ENCODE assay signal across 10 cellular contexts in the genomic region with DNA sequence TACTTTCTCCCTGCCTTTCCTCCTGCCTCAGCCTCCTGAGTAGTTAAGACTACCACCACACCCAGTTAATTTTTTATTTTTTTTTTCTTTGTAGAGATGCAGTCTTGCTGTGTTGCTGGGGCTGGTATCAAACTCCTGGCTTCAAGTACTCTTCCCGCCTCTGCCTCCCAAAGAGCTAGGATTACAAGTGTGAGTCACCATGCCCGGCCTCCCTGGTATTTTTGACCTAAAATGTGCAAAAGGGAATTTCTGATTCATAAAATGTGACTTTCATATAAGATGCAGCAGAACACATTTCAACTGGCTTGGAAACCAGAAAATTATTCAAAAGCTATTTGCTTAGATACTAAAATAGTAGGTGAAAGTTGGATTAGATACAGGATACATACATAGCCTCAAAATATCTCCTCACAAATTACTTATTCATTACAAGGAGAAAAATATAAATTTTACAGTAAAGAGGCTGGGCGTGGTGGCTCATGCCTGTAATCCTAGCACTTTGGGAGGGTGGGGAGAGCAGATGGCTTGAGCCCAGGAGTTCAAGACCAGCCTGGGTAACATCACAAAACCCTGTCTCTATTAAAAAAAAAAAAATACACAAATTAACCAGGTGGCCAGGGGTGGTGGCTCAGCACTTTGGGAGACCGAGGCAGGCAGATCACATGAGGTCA. TPM values are rescaled to one million over a fixed set of nuclear protein-coding genes. Genes with fewer than 3 reads are reported as not detected.
DNase-seq lines count a peak whose midpoint lies in the region; ATAC-seq and TF ChIP-seq lines count a peak whose summit lies in the region.
"Had no signal": no experiment of that assay in that cellular context is flagged by ENCODE, and none has a peak within 500 bp of the region (broad histone marks: within the 10 kb centered on the region; RNA-seq: fewer than 3 reads in every experiment).

No MANE protein-coding gene starts in this region.

- H3K36me3 Mint-ChIP-seq in activated CD8-positive, alpha-beta memory T cell treated with anti-CD3 and anti-CD28 coated beads, Interleukin-2, amount 10 ng/mL, durations not matched to agents 7 days and 5 days, result peaks cover 2% of the 10 kb centered on the region

- H3K4me3 ChIP-seq in HFF-Myc (replicated peaks; ENCODE audit: low read depth, low read length) (no peak overlapping the region), Peyer's patch (no peak overlapping the region)

- no peaks in the 10 kb centered on the region for H3K27me3 Mint-ChIP-seq in activated CD8-positive, alpha-beta memory T cell treated with anti-CD3 and anti-CD28 coated beads, Interleukin-2, amount 10 ng/mL, durations not matched to agents 7 days and 5 days

- no peak overlapping the region for H3K27ac ChIP-seq in Peyer's patch

- no peak for ATAC-seq in GM21423 (IDR thresholded peaks at IDR 0.05; ENCODE audit: unreplicated experiment)
- no peak for ATAC-seq in activated CD8-positive, alpha-beta memory T cell treated with anti-CD3 and anti-CD28 coated beads, Interleukin-2, amount 10 ng/mL, durations not matched to agents 7 days and 5 days

- H3K9me3 ChIP-seq in Peyer's patch, result no peaks in the 10 kb centered on the region
- H3K9me3 ChIP-seq: BE2C had no signal

- TF ChIP-seq POLR2A in Peyer's patch (IDR thresholded peaks at IDR 0.05), result no peak

- no peaks in the 10 kb centered on the region for H3K4me1 ChIP-seq in Peyer's patch
- H3K4me1 ChIP-seq: BE2C had no signal

- no peak overlapping the region for H3K27ac Mint-ChIP-seq in activated CD8-positive, alpha-beta memory T cell treated with anti-CD3 and anti-CD28 coated beads, Interleukin-2, amount 10 ng/mL, durations not matched to agents 7 days and 5 days

- H3K36me3 ChIP-seq in Peyer's patch, result no peaks in the 10 kb centered on the region
- H3K36me3 ChIP-seq: BE2C had no signal

- DNase-seq in A172 (ENCODE audit: low spot score) (peak; percentile 75), HFF-Myc (ENCODE audit: extremely low read depth, low read depth) (peak; percentile 60), amniotic epithelial cell (ENCODE audit: low read depth) (peak; percentile 75), hepatic stellate cell (ENCODE audit: low spot score) (peak; percentile 22), Peyer's patch (no peak), SK-N-DZ (ENCODE audit: low spot score) (no peak)
- DNase-seq in activated CD8-positive, alpha-beta memory T cell treated with anti-CD3 and anti-CD28 coated beads, Interleukin-2, amount 10 ng/mL, durations not matched to agents 7 days and 5 days, result no peak
- DNase-seq: BE2C, hippocampal formation had no signal

- H3K27me3 ChIP-seq in Peyer's patch, result no peaks in the 10 kb centered on the region
- H3K27me3 ChIP-seq: BE2C had no signal

- TF ChIP-seq CTCF in HFF-Myc (IDR thresholded peaks at IDR 0.05; ENCODE audit: low read depth, low read length, missing control alignments) (no peak), Peyer's patch (IDR thresholded peaks at IDR 0.05) (no peak)

- H3K4me3 Mint-ChIP-seq in activated CD8-positive, alpha-beta memory T cell treated with anti-CD3 and anti-CD28 coated beads, Interleukin-2, amount 10 ng/mL, durations not matched to agents 7 days and 5 days, result no peak overlapping the region

- H3K9me3 Mint-ChIP-seq in activated CD8-positive, alpha-beta memory T cell treated with anti-CD3 and anti-CD28 coated beads, Interleukin-2, amount 10 ng/mL, durations not matched to agents 7 days and 5 days (ENCODE audit: low read depth), result no peaks in the 10 kb centered on the region

- CTCF ChIA-PET in activated CD8-positive, alpha-beta memory T cell treated with anti-CD3 and anti-CD28 coated beads, Interleukin-2, amount 10 ng/mL, durations not matched to agents 7 days and 5 days (lab: Charles Lee), result interaction anchor here (1.7 kb wide), 1 partner anchor 167 kb away, joined by 3 read pairs; no protein-coding TSS in a partner anchor

- H3K4me1 Mint-ChIP-seq in activated CD8-positive, alpha-beta memory T cell treated with anti-CD3 and anti-CD28 coated beads, Interleukin-2, amount 10 ng/mL, durations not matched to agents 7 days and 5 days, result peaks cover 2% of the 10 kb centered on the region

RNA-seq across cellular contexts. Expression of a gene that starts 32.0 kb away (rescaled TPM):
- 66.0 and 87.0 TPM in 2 replicates for total RNA-seq in A172 (2014; rRNA removed; shearing (Covaris generic))
- 100 to 1,000 TPM in 1 of 4 donors, 10 to 100 TPM in 3; 55.0 to 171 (median 89.3) TPM for total RNA-seq in Peyer's patch
- 46.8 and 49.9 TPM in 2 replicates for polyA plus RNA-seq in SK-N-DZ (2014; cell fraction: cytosol; rRNA removed)
- 31.8 and 38.5 TPM in 2 replicates for polyA plus RNA-seq in SK-N-DZ (2014; cell fraction: nucleus; rRNA removed)
- 100 to 1,000 TPM; 126 to 131 TPM for total RNA-seq in activated CD8-positive, alpha-beta memory T cell treated with anti-CD3 and anti-CD28 coated beads, Interleukin-2, amount 10 ng/mL, durations not matched to agents 7 days and 5 days

Comparison
In these comparisons a context has a peak if more than half of its experiments do, and no peak if none do; other contexts are left out.
1. DNase-seq: peak in A172 (single experiment), HFF-Myc (single experiment), amniotic epithelial cell (single experiment) and hepatic stellate cell (single experiment); none in Peyer's patch (0 of 3), SK-N-DZ (single experiment) and activated CD8-positive, alpha-beta memory T cell treated with anti-CD3 and anti-CD28 coated beads, Interleukin-2, amount 10 ng/mL, durations not matched to agents 7 days and 5 days (single experiment).